In genomic region chr12:47705571-47706425, GRCh38 we compare ENCODE assay signal across 1 cellular context.
TF ChIP-seq lines count a peak whose summit lies in the region.

A gene with protein sequence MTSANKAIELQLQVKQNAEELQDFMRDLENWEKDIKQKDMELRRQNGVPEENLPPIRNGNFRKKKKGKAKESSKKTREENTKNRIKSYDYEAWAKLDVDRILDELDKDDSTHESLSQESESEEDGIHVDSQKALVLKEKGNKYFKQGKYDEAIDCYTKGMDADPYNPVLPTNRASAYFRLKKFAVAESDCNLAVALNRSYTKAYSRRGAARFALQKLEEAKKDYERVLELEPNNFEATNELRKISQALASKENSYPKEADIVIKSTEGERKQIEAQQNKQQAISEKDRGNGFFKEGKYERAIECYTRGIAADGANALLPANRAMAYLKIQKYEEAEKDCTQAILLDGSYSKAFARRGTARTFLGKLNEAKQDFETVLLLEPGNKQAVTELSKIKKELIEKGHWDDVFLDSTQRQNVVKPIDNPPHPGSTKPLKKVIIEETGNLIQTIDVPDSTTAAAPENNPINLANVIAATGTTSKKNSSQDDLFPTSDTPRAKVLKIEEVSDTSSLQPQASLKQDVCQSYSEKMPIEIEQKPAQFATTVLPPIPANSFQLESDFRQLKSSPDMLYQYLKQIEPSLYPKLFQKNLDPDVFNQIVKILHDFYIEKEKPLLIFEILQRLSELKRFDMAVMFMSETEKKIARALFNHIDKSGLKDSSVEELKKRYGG (minus strand): TSS chr12:47706030. CDS start chr12:47702840, 3,190 bp downstream.

TF ChIP-seq in HepG2, 621 proteins besides CTCF, POLR2A, EP300 and RAD21 (continued from another document and continues in another):
- 0 out of 2 replicates have a peak, but pooled peaks have one; percentile 21 for TF ChIP-seq ARHGAP35 (CRISPR knock-in tag; IDR thresholded peaks at IDR 0.05; ENCODE audit: borderline replicate concordance)
- no peak for TF ChIP-seq ZFAT (CRISPR knock-in tag; conservative IDR thresholded peaks at IDR 0.05)
- TF ChIP-seq BCL6 (CRISPR knock-in tag; IDR thresholded peaks at IDR 0.05) = peak; percentile 31
- TF ChIP-seq ZSCAN31 (CRISPR knock-in tag; IDR thresholded peaks at IDR 0.05; ENCODE audit: low read depth) = peak; percentile 71; the same call in 1 of the 2 replicates
- TF ChIP-seq, protein P1, sequence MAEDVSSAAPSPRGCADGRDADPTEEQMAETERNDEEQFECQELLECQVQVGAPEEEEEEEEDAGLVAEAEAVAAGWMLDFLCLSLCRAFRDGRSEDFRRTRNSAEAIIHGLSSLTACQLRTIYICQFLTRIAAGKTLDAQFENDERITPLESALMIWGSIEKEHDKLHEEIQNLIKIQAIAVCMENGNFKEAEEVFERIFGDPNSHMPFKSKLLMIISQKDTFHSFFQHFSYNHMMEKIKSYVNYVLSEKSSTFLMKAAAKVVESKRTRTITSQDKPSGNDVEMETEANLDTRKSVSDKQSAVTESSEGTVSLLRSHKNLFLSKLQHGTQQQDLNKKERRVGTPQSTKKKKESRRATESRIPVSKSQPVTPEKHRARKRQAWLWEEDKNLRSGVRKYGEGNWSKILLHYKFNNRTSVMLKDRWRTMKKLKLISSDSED (CRISPR knock-in tag; IDR thresholded peaks at IDR 0.05) = no peak; the same call in 1 of the 2 replicates
- no peak; the same call in 1 of the 2 replicates for TF ChIP-seq ZNF331 (CRISPR knock-in tag; IDR thresholded peaks at IDR 0.05)
- TF ChIP-seq ZSCAN30 (CRISPR knock-in tag; IDR thresholded peaks at IDR 0.05) = no peak
- 0 out of 2 replicates have a peak, but pooled peaks have one; percentile 0 for TF ChIP-seq THAP7 (CRISPR knock-in tag; IDR thresholded peaks at IDR 0.05)
- TF ChIP-seq ZNF709 (CRISPR knock-in tag; IDR thresholded peaks at IDR 0.05) = peak; percentile 77
- 0 out of 2 replicates have a peak, but pooled peaks have one; percentile 34 for TF ChIP-seq ZNF816 (CRISPR knock-in tag; IDR thresholded peaks at IDR 0.05; ENCODE audit: borderline replicate concordance)
- TF ChIP-seq ZNF468 (CRISPR knock-in tag; IDR thresholded peaks at IDR 0.05) = no peak
- TF ChIP-seq MAFG (CRISPR knock-in tag; IDR thresholded peaks at IDR 0.05) = no peak
- peak; percentile 77 for TF ChIP-seq SP4 (CRISPR knock-in tag; IDR thresholded peaks at IDR 0.05)
- peak; percentile 83 for TF ChIP-seq RBM39 (IDR thresholded peaks at IDR 0.05; ENCODE audit: low read depth, low read length, poor library complexity, severe bottlenecking)
- TF ChIP-seq, protein P2, sequence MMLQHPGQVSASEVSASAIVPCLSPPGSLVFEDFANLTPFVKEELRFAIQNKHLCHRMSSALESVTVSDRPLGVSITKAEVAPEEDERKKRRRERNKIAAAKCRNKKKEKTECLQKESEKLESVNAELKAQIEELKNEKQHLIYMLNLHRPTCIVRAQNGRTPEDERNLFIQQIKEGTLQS (CRISPR knock-in tag; IDR thresholded peaks at IDR 0.05) = peak; percentile 65
- TF ChIP-seq ADNP (CRISPR knock-in tag; IDR thresholded peaks at IDR 0.05) = no peak
- TF ChIP-seq HNRNPLL (IDR thresholded peaks at IDR 0.05; ENCODE audit: low read depth, low read length, poor library complexity, severe bottlenecking) = peak; percentile 80
- TF ChIP-seq CBFB (CRISPR knock-in tag; IDR thresholded peaks at IDR 0.05) = no peak; the same call in 1 of the 2 replicates
- peak; percentile 90; the same call in 1 of the 2 replicates for TF ChIP-seq MTA1 (CRISPR knock-in tag; IDR thresholded peaks at IDR 0.05; ENCODE audit: borderline replicate concordance)
- TF ChIP-seq NFKBIZ (CRISPR knock-in tag; IDR thresholded peaks at IDR 0.05) = no peak
- no peak for TF ChIP-seq ZNF207 (IDR thresholded peaks at IDR 0.05; ENCODE audit: borderline replicate concordance)
- peak; percentile 56; the same call in 1 of the 2 replicates for TF ChIP-seq AHR (CRISPR knock-in tag; IDR thresholded peaks at IDR 0.05)
- TF ChIP-seq, protein P3, sequence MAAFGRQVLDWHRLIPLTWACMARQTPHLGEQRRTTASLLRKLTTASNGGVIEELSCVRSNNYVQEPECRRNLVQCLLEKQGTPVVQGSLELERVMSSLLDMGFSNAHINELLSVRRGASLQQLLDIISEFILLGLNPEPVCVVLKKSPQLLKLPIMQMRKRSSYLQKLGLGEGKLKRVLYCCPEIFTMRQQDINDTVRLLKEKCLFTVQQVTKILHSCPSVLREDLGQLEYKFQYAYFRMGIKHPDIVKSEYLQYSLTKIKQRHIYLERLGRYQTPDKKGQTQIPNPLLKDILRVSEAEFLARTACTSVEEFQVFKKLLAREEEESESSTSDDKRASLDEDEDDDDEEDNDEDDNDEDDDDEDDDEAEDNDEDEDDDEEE (CRISPR knock-in tag; IDR thresholded peaks at IDR 0.05) = peak; percentile 17; the same call in 1 of the 2 replicates
- TF ChIP-seq ZNF589 (CRISPR knock-in tag; conservative IDR thresholded peaks at IDR 0.05) = no peak
- TF ChIP-seq, protein P4, sequence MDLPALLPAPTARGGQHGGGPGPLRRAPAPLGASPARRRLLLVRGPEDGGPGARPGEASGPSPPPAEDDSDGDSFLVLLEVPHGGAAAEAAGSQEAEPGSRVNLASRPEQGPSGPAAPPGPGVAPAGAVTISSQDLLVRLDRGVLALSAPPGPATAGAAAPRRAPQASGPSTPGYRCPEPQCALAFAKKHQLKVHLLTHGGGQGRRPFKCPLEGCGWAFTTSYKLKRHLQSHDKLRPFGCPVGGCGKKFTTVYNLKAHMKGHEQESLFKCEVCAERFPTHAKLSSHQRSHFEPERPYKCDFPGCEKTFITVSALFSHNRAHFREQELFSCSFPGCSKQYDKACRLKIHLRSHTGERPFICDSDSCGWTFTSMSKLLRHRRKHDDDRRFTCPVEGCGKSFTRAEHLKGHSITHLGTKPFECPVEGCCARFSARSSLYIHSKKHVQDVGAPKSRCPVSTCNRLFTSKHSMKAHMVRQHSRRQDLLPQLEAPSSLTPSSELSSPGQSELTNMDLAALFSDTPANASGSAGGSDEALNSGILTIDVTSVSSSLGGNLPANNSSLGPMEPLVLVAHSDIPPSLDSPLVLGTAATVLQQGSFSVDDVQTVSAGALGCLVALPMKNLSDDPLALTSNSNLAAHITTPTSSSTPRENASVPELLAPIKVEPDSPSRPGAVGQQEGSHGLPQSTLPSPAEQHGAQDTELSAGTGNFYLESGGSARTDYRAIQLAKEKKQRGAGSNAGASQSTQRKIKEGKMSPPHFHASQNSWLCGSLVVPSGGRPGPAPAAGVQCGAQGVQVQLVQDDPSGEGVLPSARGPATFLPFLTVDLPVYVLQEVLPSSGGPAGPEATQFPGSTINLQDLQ (CRISPR knock-in tag; IDR thresholded peaks at IDR 0.05) = 0 out of 2 replicates have a peak, but pooled peaks have one; percentile 56
- TF ChIP-seq PAXIP1 (CRISPR knock-in tag; conservative IDR thresholded peaks at IDR 0.05) = no peak; the same call in 1 of the 2 replicates
- TF ChIP-seq, protein P5, sequence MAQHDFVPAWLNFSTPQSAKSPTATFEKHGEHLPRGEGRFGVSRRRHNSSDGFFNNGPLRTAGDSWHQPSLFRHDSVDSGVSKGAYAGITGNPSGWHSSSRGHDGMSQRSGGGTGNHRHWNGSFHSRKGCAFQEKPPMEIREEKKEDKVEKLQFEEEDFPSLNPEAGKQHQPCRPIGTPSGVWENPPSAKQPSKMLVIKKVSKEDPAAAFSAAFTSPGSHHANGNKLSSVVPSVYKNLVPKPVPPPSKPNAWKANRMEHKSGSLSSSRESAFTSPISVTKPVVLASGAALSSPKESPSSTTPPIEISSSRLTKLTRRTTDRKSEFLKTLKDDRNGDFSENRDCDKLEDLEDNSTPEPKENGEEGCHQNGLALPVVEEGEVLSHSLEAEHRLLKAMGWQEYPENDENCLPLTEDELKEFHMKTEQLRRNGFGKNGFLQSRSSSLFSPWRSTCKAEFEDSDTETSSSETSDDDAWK (CRISPR knock-in tag; IDR thresholded peaks at IDR 0.05) = no peak
- 0 out of 2 replicates have a peak, but pooled peaks have one; percentile 55 for TF ChIP-seq ATF6 (CRISPR knock-in tag; conservative IDR thresholded peaks at IDR 0.05)
- no peak for TF ChIP-seq NFE2L1 (CRISPR knock-in tag; IDR thresholded peaks at IDR 0.05; ENCODE audit: borderline replicate concordance)
- TF ChIP-seq ZNF24 (IDR thresholded peaks at IDR 0.05) = no peak
- 0 out of 2 replicates have a peak, but pooled peaks have one; percentile 70 for TF ChIP-seq ZNF414 (CRISPR knock-in tag; IDR thresholded peaks at IDR 0.05)
- TF ChIP-seq EHMT2 (IDR thresholded peaks at IDR 0.05; ENCODE audit: borderline replicate concordance, low read depth, low read length) = no peak
- TF ChIP-seq, protein P6, sequence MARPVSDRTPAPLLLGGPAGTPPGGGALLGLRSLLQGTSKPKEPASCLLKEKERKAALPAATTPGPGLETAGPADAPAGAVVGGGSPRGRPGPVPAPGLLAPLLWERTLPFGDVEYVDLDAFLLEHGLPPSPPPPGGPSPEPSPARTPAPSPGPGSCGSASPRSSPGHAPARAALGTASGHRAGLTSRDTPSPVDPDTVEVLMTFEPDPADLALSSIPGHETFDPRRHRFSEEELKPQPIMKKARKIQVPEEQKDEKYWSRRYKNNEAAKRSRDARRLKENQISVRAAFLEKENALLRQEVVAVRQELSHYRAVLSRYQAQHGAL (CRISPR knock-in tag; IDR thresholded peaks at IDR 0.05; ENCODE audit: not compliant biosample characterization) = no peak
- no peak for TF ChIP-seq ZFP62 (CRISPR knock-in tag; IDR thresholded peaks at IDR 0.05)
- TF ChIP-seq ZNF296 (CRISPR knock-in tag; conservative IDR thresholded peaks at IDR 0.05) = no peak
- TF ChIP-seq, protein P7, sequence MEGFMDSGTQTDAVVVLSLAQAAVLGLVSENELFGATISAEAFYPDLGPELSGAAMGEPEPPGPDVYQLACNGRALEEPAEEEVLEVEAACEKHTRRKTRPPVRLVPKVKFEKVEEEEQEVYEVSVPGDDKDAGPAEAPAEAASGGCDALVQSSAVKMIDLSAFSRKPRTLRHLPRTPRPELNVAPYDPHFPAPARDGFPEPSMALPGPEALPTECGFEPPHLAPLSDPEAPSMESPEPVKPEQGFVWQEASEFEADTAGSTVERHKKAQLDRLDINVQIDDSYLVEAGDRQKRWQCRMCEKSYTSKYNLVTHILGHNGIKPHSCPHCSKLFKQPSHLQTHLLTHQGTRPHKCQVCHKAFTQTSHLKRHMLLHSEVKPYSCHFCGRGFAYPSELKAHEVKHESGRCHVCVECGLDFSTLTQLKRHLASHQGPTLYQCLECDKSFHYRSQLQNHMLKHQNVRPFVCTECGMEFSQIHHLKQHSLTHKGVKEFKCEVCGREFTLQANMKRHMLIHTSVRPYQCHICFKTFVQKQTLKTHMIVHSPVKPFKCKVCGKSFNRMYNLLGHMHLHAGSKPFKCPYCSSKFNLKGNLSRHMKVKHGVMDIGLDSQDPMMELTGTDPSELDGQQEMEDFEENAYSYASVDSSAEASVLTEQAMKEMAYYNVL (CRISPR knock-in tag; IDR thresholded peaks at IDR 0.05; ENCODE audit: borderline replicate concordance) = peak; percentile 62
- TF ChIP-seq RBM22 (optimal IDR thresholded peaks at IDR 0.05; ENCODE audit: low read length) = no peak
- TF ChIP-seq ISX (CRISPR knock-in tag; conservative IDR thresholded peaks at IDR 0.05) = no peak
- TF ChIP-seq IKZF5 (CRISPR knock-in tag; IDR thresholded peaks at IDR 0.05) = peak; percentile 75
